Comparison of ENCODE assay signal across 23 cellular contexts in the genomic region with DNA sequence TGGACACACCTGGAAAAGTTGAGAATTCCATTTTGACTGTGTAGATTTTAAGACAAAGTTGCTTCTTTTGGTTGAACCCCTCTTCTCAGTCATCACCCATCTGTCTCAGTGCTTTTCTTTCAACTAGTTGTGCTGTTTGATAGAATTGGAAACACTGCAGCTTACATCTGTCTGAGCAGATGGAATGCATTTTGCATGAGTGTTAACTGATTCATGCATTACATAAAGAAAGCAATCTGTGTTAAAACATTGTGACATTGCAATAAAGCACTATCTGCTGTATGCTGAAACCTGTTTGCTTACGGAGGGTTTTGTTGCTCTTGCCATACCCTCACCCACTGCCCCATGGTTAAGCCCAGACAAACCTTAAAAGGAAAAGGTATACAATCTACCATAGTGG. TPM values are rescaled to one million over a fixed set of nuclear protein-coding genes. Genes with fewer than 3 reads are reported as not detected.
"Had no signal": no experiment of that assay in that cellular context is flagged by ENCODE, and none has a peak within 500 bp of the region (broad histone marks: within the 10 kb centered on the region; RNA-seq: fewer than 3 reads in every experiment).

No MANE protein-coding gene starts in this region.

- H3K4me3 Mint-ChIP-seq: activated naive CD8-positive, alpha-beta T cell treated with anti-CD3 and anti-CD28 coated beads for 36 hours; activated T-cell treated with anti-CD3 and anti-CD28 coated beads, Interleukin-2, amount 50 U/mL, for 4 hours; mesothelial cell of epicardium; naive thymus-derived CD8-positive, alpha-beta T cell; stimulated activated memory B cell treated with anti-CD40 and anti-IgM and Interleukin-4, amounts not matched to agents 10 μg/mL and 1 μg/mL and 100 μg/mL, for 72 hours; T-cell; type B pancreatic cell had no signal

- H3K27ac ChIP-seq: gastroesophageal sphincter, heart left ventricle, lower lobe of right lung, stomach, WERI-Rb-1 had no signal

- DNase-seq: activated CD4-positive, alpha-beta T cell treated with anti-CD3 and anti-CD28 coated beads, Interleukin-2, amount 50 U/mL, for 1 hour; activated CD4-positive, CD25-positive, alpha-beta regulatory T cell treated with anti-CD3 and anti-CD28 coated beads, Interleukin-2, amount 50 U/mL, for 72 hours; activated CD8-positive, alpha-beta memory T cell treated with anti-CD3 and anti-CD28 coated beads, Interleukin-2, amount 50 U/mL, for 4 hours; activated naive CD4-positive, alpha-beta T cell; activated naive CD8-positive, alpha-beta T cell treated with anti-CD3 and anti-CD28 coated beads for 36 hours; activated T-cell treated with anti-CD3 and anti-CD28 coated beads, Interleukin-2, amount 50 U/mL, for 4 hours; cortex of kidney; heart left ventricle; lower lobe of right lung; naive thymus-derived CD8-positive, alpha-beta T cell; SJCRH30; stimulated activated CD4-positive, alpha-beta T cell treated with anti-CD3 and anti-CD28 coated beads, Interleukin-15, amount 100 ng/mL, for 24 hours; stomach; T-cell; WERI-Rb-1 had no signal

- H3K4me1 ChIP-seq: gastroesophageal sphincter, heart left ventricle, lower lobe of right lung, SJCRH30, stomach had no signal

- H3K9me3 Mint-ChIP-seq: activated naive CD8-positive, alpha-beta T cell treated with anti-CD3 and anti-CD28 coated beads for 36 hours; activated T-cell treated with anti-CD3 and anti-CD28 coated beads, Interleukin-2, amount 50 U/mL, for 4 hours; activated T-helper 2 cell treated with anti-CD3 and anti-CD28 coated beads, Interferon-gamma antibody, Interleukin-2, Interleukin-4, amounts not matched to agents 10 μg/mL and 5 μg/mL and 100 μg/mL, durations not matched to agents 14 hours and 24 hours and 36 hours; stimulated activated memory B cell treated with anti-CD40 and anti-IgM and Interleukin-4, amounts not matched to agents 10 μg/mL and 1 μg/mL and 100 μg/mL, for 72 hours; type B pancreatic cell had no signal

- H3K36me3 ChIP-seq: gastroesophageal sphincter, heart left ventricle, lower lobe of right lung, SJCRH30, stomach, WERI-Rb-1 had no signal

- ATAC-seq: activated T-cell treated with anti-CD3 and anti-CD28 coated beads, Interleukin-2, amount 50 U/mL, for 4 hours; gastroesophageal sphincter; heart left ventricle; left lobe of liver; lower lobe of right lung; naive thymus-derived CD8-positive, alpha-beta T cell; sciatic nerve; stimulated activated memory B cell treated with anti-CD40 and anti-IgM and Interleukin-4, amounts not matched to agents 10 μg/mL and 1 μg/mL and 100 μg/mL, for 72 hours; T-cell had no signal

- H3K27me3 ChIP-seq: gastroesophageal sphincter, SJCRH30 had no signal

- H3K4me3 ChIP-seq: gastroesophageal sphincter, heart left ventricle, lower lobe of right lung, SJCRH30, smooth muscle cell, stomach had no signal

- H3K27ac Mint-ChIP-seq: activated naive CD8-positive, alpha-beta T cell treated with anti-CD3 and anti-CD28 coated beads for 36 hours; activated T-helper 2 cell treated with anti-CD3 and anti-CD28 coated beads, Interferon-gamma antibody, Interleukin-2, Interleukin-4, amounts not matched to agents 10 μg/mL and 5 μg/mL and 100 μg/mL, durations not matched to agents 14 hours and 24 hours and 36 hours; mesothelial cell of epicardium; naive thymus-derived CD8-positive, alpha-beta T cell; stimulated activated memory B cell treated with anti-CD40 and anti-IgM and Interleukin-4, amounts not matched to agents 10 μg/mL and 1 μg/mL and 100 μg/mL, for 72 hours; T-cell; type B pancreatic cell had no signal

- H3K9me3 ChIP-seq: gastroesophageal sphincter, heart left ventricle, lower lobe of right lung, SJCRH30, stomach had no signal

- H3K4me1 Mint-ChIP-seq: activated naive CD8-positive, alpha-beta T cell treated with anti-CD3 and anti-CD28 coated beads for 36 hours; naive thymus-derived CD8-positive, alpha-beta T cell; stimulated activated memory B cell treated with anti-CD40 and anti-IgM and Interleukin-4, amounts not matched to agents 10 μg/mL and 1 μg/mL and 100 μg/mL, for 72 hours; T-cell had no signal

- H3K36me3 Mint-ChIP-seq: activated naive CD8-positive, alpha-beta T cell treated with anti-CD3 and anti-CD28 coated beads for 36 hours; mesothelial cell of epicardium; naive thymus-derived CD8-positive, alpha-beta T cell; stimulated activated memory B cell treated with anti-CD40 and anti-IgM and Interleukin-4, amounts not matched to agents 10 μg/mL and 1 μg/mL and 100 μg/mL, for 72 hours; T-cell; type B pancreatic cell had no signal

- H3K27me3 Mint-ChIP-seq: activated naive CD8-positive, alpha-beta T cell treated with anti-CD3 and anti-CD28 coated beads for 36 hours; naive thymus-derived CD8-positive, alpha-beta T cell; stimulated activated memory B cell treated with anti-CD40 and anti-IgM and Interleukin-4, amounts not matched to agents 10 μg/mL and 1 μg/mL and 100 μg/mL, for 72 hours; T-cell; type B pancreatic cell had no signal

RNA-seq across cellular contexts. Expression of a gene that starts 47.3 kb away (rescaled TPM):
- total RNA-seq: activated naive CD8-positive, alpha-beta T cell treated with anti-CD3 and anti-CD28 coated beads for 36 hours; activated T-helper 2 cell treated with anti-CD3 and anti-CD28 coated beads, Interferon-gamma antibody, Interleukin-2, Interleukin-4, amounts not matched to agents 10 μg/mL and 5 μg/mL and 100 μg/mL, durations not matched to agents 14 hours and 24 hours and 36 hours; naive thymus-derived CD8-positive, alpha-beta T cell had no signal
- polyA plus RNA-seq: naive thymus-derived CD8-positive, alpha-beta T cell had no signal
